8 cellular contexts compared by ENCODE assay signal in the genomic region with DNA sequence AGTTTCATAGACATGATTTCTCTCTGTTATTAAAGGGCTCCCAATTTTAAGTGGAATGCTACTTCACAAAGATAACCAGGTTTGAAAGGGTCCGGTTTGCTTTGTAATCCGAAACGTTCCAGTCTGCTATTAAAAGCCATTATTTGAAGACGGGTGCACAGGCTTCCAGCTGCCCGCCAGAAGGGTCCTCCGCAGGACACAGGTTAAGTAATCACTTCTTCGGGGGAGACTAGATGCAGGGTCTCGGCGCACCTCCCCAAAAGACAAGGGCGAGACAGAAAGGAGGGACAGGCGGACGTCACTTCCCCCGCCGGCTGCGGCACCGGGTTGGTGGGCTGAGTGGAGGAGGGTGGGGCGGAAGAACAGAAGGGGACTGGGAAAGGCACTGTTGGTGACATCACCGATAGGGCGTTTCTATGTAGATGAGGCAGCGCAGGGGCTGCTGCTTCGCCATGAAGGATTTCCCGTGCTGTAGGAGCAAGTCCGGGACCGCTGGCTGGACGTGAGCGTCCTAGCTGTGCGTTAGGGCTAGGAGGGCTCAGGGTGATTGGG. TPM values are rescaled to one million over a fixed set of nuclear protein-coding genes. Genes with fewer than 3 reads are reported as not detected.
A peak's percentile ranks its signal among the peaks of the same experiment; 100 is the strongest.
DNase-seq lines count a peak whose midpoint lies in the region; ATAC-seq and TF ChIP-seq lines count a peak whose summit lies in the region.

No MANE protein-coding gene starts in this region.

- H3K27me3 Mint-ChIP-seq in naive thymus-derived CD4-positive, alpha-beta T cell: peaks cover 0 to 4% (median 0%) of the 10 kb centered on the region in 5 donors
- H3K27me3 Mint-ChIP-seq in stimulated activated memory B cell treated with anti-CD40 and anti-IgM and Interleukin-4, amounts not matched to agents 10 μg/mL and 1 μg/mL and 100 μg/mL, for 72 hours: no peaks in the 10 kb centered on the region

- no peaks in the 10 kb centered on the region for H3K9me3 ChIP-seq in naive thymus-derived CD4-positive, alpha-beta T cell (ENCODE audit: control insufficient read depth in 2 of 3, low read length in 3 of 3)

- peak overlapping the region; percentile 94 for H3K27ac ChIP-seq in KMS-11
- H3K27ac ChIP-seq in naive thymus-derived CD4-positive, alpha-beta T cell (ENCODE audit: low read depth, low read length): peak overlapping the region; percentile 98

- H4K20me1 ChIP-seq in KMS-11 (ENCODE audit: insufficient read depth): no peaks in the 10 kb centered on the region

- H2AFZ ChIP-seq in KMS-11 (ENCODE audit: low read depth): peak overlapping the region; percentile 78

- peak overlapping the region; percentile 91 for H3K9ac ChIP-seq in KMS-11

- POLR2A ChIA-PET in naive thymus-derived CD4-positive, alpha-beta T cell (lab: Charles Lee): interaction anchor here (0.6 to 4.8 kb wide), 27 partner anchors 8 to 1071 kb away, joined by 3 to 72 read pairs (median 6); a partner anchor contains a TSS

- no peaks in the 10 kb centered on the region for H3K79me2 ChIP-seq in KMS-11 (ENCODE audit: insufficient read depth, low read depth)

- TF ChIP-seq CTCF in KMS-11 (conservative IDR thresholded peaks at IDR 0.05; ENCODE audit: low read depth, low read length): no peak

- DNase-seq in DMS153 treated with DMSO at 0.1 percent for 48 hours (lab: John Stamatoyannopoulos, UW; ENCODE audit: unreplicated experiment) (peak; percentile 97), activated T-helper 1 cell treated with Interleukin-2 at 50 U/mL for 16 hours (ENCODE audit: low read depth) (peak; percentile 98), fibroblast of peridontal ligament (ENCODE audit: extremely low read depth) (peak; percentile 98)
- DNase-seq in naive thymus-derived CD4-positive, alpha-beta T cell: peak; percentile 97 to 100 (median 99)

- H3K4me2 ChIP-seq in KMS-11: peak overlapping the region; percentile 97

- H3K36me3 ChIP-seq in KMS-11 (ENCODE audit: insufficient read depth): no peaks in the 10 kb centered on the region
- H3K36me3 ChIP-seq in naive thymus-derived CD4-positive, alpha-beta T cell (ENCODE audit: control insufficient read depth in 2 of 3, insufficient read depth in 3 of 3, low read length in 3 of 3): no peaks in the 10 kb centered on the region

- no peak overlapping the region for H3K4me3 Mint-ChIP-seq in naive thymus-derived CD4-positive, alpha-beta T cell
- no peak overlapping the region for H3K4me3 Mint-ChIP-seq in stimulated activated memory B cell treated with anti-CD40 and anti-IgM and Interleukin-4, amounts not matched to agents 10 μg/mL and 1 μg/mL and 100 μg/mL, for 72 hours

- intact Hi-C loops in naive thymus-derived CD4-positive, alpha-beta T cell (cut with micrococcal nuclease): loop anchor here (1.0 to 10.0 kb wide), 9 partner anchors 8 to 1380 kb away; a partner anchor contains a TSS

- peak overlapping the region; percentile 63 for H3K4me3 ChIP-seq in KMS-11 (IDR thresholded peaks at IDR 0.05; ENCODE audit: insufficient read depth, low read depth, low read length)
- peak overlapping the region; percentile 69 for H3K4me3 ChIP-seq in naive thymus-derived CD4-positive, alpha-beta T cell (ENCODE audit: low read length)

- H3K27ac Mint-ChIP-seq in naive thymus-derived CD4-positive, alpha-beta T cell: no peak overlapping the region
- H3K27ac Mint-ChIP-seq in stimulated activated memory B cell treated with anti-CD40 and anti-IgM and Interleukin-4, amounts not matched to agents 10 μg/mL and 1 μg/mL and 100 μg/mL, for 72 hours: no peak overlapping the region

- H3K4me1 Mint-ChIP-seq in naive thymus-derived CD4-positive, alpha-beta T cell: peaks cover 26 to 51% (median 38%) of the 10 kb centered on the region in 7 donors
- peaks cover 34% of the 10 kb centered on the region for H3K4me1 Mint-ChIP-seq in stimulated activated memory B cell treated with anti-CD40 and anti-IgM and Interleukin-4, amounts not matched to agents 10 μg/mL and 1 μg/mL and 100 μg/mL, for 72 hours

- CTCF ChIA-PET in naive thymus-derived CD4-positive, alpha-beta T cell (lab: Charles Lee): interaction anchor here (0.7 to 1.7 kb wide), 4 partner anchors 8 to 203 kb away, joined by 3 read pairs; no protein-coding TSS in a partner anchor

- no peaks in the 10 kb centered on the region for H3K27me3 ChIP-seq in KMS-11 (ENCODE audit: insufficient read depth, low read depth)
- H3K27me3 ChIP-seq in naive thymus-derived CD4-positive, alpha-beta T cell (ENCODE audit: control insufficient read depth in 2 of 2, insufficient read depth in 2 of 2, low read length in 2 of 2): no peaks in the 10 kb centered on the region

- ATAC-seq in GM21786 (IDR thresholded peaks at IDR 0.05; ENCODE audit: unreplicated experiment): peak; percentile 90
- ATAC-seq in naive thymus-derived CD4-positive, alpha-beta T cell: peak; percentile 95
- ATAC-seq in stimulated activated memory B cell treated with anti-CD40 and anti-IgM and Interleukin-4, amounts not matched to agents 10 μg/mL and 1 μg/mL and 100 μg/mL, for 72 hours: peak; percentile 99

- peaks cover 0 to 13% (median 5%) of the 10 kb centered on the region in 5 donors for H3K36me3 Mint-ChIP-seq in naive thymus-derived CD4-positive, alpha-beta T cell
- H3K36me3 Mint-ChIP-seq in stimulated activated memory B cell treated with anti-CD40 and anti-IgM and Interleukin-4, amounts not matched to agents 10 μg/mL and 1 μg/mL and 100 μg/mL, for 72 hours: no peaks in the 10 kb centered on the region

- H3K4me1 ChIP-seq in KMS-11 (ENCODE audit: low read depth, poor library complexity, severe bottlenecking): peaks cover 49% of the 10 kb centered on the region
- peaks cover 11 to 25% of the 10 kb centered on the region in 2 donors for H3K4me1 ChIP-seq in naive thymus-derived CD4-positive, alpha-beta T cell (ENCODE audit: control insufficient read depth in 2 of 2, insufficient read depth in 2 of 2, low read length in 2 of 2)

- peaks cover 0 to 11% (median 0%) of the 10 kb centered on the region in 11 donors for H3K9me3 Mint-ChIP-seq in naive thymus-derived CD4-positive, alpha-beta T cell
- no peaks in the 10 kb centered on the region for H3K9me3 Mint-ChIP-seq in stimulated activated memory B cell treated with anti-CD40 and anti-IgM and Interleukin-4, amounts not matched to agents 10 μg/mL and 1 μg/mL and 100 μg/mL, for 72 hours

TF ChIP-seq in PFSK-1, 5 proteins besides CTCF, POLR2A, EP300 and RAD21:
- TF ChIP-seq, protein P1, sequence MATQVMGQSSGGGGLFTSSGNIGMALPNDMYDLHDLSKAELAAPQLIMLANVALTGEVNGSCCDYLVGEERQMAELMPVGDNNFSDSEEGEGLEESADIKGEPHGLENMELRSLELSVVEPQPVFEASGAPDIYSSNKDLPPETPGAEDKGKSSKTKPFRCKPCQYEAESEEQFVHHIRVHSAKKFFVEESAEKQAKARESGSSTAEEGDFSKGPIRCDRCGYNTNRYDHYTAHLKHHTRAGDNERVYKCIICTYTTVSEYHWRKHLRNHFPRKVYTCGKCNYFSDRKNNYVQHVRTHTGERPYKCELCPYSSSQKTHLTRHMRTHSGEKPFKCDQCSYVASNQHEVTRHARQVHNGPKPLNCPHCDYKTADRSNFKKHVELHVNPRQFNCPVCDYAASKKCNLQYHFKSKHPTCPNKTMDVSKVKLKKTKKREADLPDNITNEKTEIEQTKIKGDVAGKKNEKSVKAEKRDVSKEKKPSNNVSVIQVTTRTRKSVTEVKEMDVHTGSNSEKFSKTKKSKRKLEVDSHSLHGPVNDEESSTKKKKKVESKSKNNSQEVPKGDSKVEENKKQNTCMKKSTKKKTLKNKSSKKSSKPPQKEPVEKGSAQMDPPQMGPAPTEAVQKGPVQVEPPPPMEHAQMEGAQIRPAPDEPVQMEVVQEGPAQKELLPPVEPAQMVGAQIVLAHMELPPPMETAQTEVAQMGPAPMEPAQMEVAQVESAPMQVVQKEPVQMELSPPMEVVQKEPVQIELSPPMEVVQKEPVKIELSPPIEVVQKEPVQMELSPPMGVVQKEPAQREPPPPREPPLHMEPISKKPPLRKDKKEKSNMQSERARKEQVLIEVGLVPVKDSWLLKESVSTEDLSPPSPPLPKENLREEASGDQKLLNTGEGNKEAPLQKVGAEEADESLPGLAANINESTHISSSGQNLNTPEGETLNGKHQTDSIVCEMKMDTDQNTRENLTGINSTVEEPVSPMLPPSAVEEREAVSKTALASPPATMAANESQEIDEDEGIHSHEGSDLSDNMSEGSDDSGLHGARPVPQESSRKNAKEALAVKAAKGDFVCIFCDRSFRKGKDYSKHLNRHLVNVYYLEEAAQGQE (IDR thresholded peaks at IDR 0.05; ENCODE audit: insufficient read depth in 1 of 2, low read depth in 2 of 2, low read length in 2 of 2): no peak
- TF ChIP-seq POLR2AphosphoS5 (IDR thresholded peaks at IDR 0.05; ENCODE audit: low read depth, low read length) (no peak; the same call in 1 of the 2 replicates), TAF1 (IDR thresholded peaks at IDR 0.05; ENCODE audit: borderline replicate concordance, insufficient read depth, low read length) (0 out of 2 replicates have a peak, but pooled peaks have one; percentile 15), FOXP2 (optimal IDR thresholded peaks at IDR 0.05; ENCODE audit: borderline replicate concordance, extremely low read depth, extremely low read length, insufficient read depth) (no peak), SIN3A (IDR thresholded peaks at IDR 0.05; ENCODE audit: borderline replicate concordance, insufficient read depth, low read length) (no peak)

RNA-seq across cellular contexts. Expression of a gene that starts 8.9 kb away (rescaled TPM):
- 7.1 TPM for polyA plus RNA-seq in PFSK-1 (2012; ENCODE audit: insufficient read length, low read depth)
- total RNA-seq in naive thymus-derived CD4-positive, alpha-beta T cell: 1,000 to 10,000 TPM; 2,341 to 4,458 (median 3,337) TPM
- polyA plus RNA-seq in naive thymus-derived CD4-positive, alpha-beta T cell: not detected

RNA-seq across cellular contexts. Expression of a gene that starts 17.1 kb away (rescaled TPM):
- 181 TPM for polyA plus RNA-seq in PFSK-1 (2012; ENCODE audit: insufficient read length, low read depth)
- 10 to 100 TPM; 33.8 to 84.8 (median 62.7) TPM for total RNA-seq in naive thymus-derived CD4-positive, alpha-beta T cell
- 1 to 10 TPM; 1.4 to 6.8 TPM for polyA plus RNA-seq in naive thymus-derived CD4-positive, alpha-beta T cell

Comparison
In these comparisons a context has a peak if more than half of its experiments do, and no peak if none do; other contexts are left out.
1. Peak in every context shown above with its lines: DNase-seq, ATAC-seq, H3K4me3 ChIP-seq and H3K27ac ChIP-seq.